ENCODE assay signal across 8 cellular contexts in genomic region chr1:145996433-145997155, GRCh38. TPM values are rescaled to one million over a fixed set of nuclear protein-coding genes. Genes with fewer than 3 reads are reported as not detected.
DNase-seq lines count a peak whose midpoint lies in the region; ATAC-seq and FAIRE-seq lines count a peak whose summit lies in the region.

A gene with protein sequence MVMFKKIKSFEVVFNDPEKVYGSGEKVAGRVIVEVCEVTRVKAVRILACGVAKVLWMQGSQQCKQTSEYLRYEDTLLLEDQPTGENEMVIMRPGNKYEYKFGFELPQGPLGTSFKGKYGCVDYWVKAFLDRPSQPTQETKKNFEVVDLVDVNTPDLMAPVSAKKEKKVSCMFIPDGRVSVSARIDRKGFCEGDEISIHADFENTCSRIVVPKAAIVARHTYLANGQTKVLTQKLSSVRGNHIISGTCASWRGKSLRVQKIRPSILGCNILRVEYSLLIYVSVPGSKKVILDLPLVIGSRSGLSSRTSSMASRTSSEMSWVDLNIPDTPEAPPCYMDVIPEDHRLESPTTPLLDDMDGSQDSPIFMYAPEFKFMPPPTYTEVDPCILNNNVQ (minus strand): TSS chr1:145996579. CDS start chr1:145996266, 313 bp downstream.

- no peaks in the 10 kb centered on the region for H3K9me3 ChIP-seq in small intestine (ENCODE audit: control insufficient read depth, low read depth)

- peak; percentile 99 for DNase-seq in AG08396 (ENCODE audit: low spot score)
- DNase-seq in NCI-H446 (lab: John Stamatoyannopoulos, UW): peak; percentile 95 to 98
- DNase-seq in activated CD4-positive, CD25-positive, alpha-beta regulatory T cell (lab: John Stamatoyannopoulos, UW): peak; percentile 75 to 86 (median 79)
- DNase-seq in caudate nucleus (lab: John Stamatoyannopoulos, UW): peak; percentile 82 to 100 (median 98)
- peak; percentile 100 for DNase-seq in iPS-NIHi7 (ENCODE audit: extremely low spot score)
- DNase-seq in small intestine: peak; percentile 99

- ATAC-seq in GM19023 (IDR thresholded peaks at IDR 0.05; ENCODE audit: unreplicated experiment) (peak; percentile 94), HG03342 (IDR thresholded peaks at IDR 0.05; ENCODE audit: unreplicated experiment) (peak; percentile 88)

- H3K27ac ChIP-seq in caudate nucleus (ENCODE audit: low read depth, low read length): peak within 1 kb of the TSS; percentile 96
- H3K27ac ChIP-seq in small intestine (ENCODE audit: low read depth in 1 of 2, low read length in 1 of 2): peak within 1 kb of the TSS; percentile 95

- H3K36me3 ChIP-seq in small intestine (ENCODE audit: control insufficient read depth in 2 of 2, insufficient read depth in 2 of 2, low read length in 2 of 2): peaks cover 15 to 20% of the 10 kb centered on the region in 2 donors

- no peaks in the 10 kb centered on the region for H3K27me3 ChIP-seq in small intestine (ENCODE audit: control insufficient read depth in 2 of 2, insufficient read depth in 2 of 2, low read length in 2 of 2)

- WGBS in small intestine, 3 donors: 0% methylated on average over 32 of the region's 32 CpGs

- peaks cover 8 to 16% of the 10 kb centered on the region in 2 donors for H3K4me1 ChIP-seq in small intestine (ENCODE audit: control insufficient read depth in 2 of 2, insufficient read depth in 1 of 2, low read depth in 1 of 2, low read length in 1 of 2)

- H3K4me3 ChIP-seq in small intestine (ENCODE audit: low read depth in 1 of 2, low read length in 2 of 2): peak within 1 kb of the TSS; percentile 83 to 100

- FAIRE-seq in small intestine (lab: Jason Lieb, UNC): no peak

RNA-seq across cellular contexts. Expression of the gene that starts here (rescaled TPM):
- polyA plus RNA-seq in small intestine: 100 to 1,000 TPM in 2 of 3 donors, 10 to 100 TPM in 1; 85.4 to 362 (median 170) TPM

Comparison
In these comparisons a context has a peak if more than half of its experiments do, and no peak if none do; other contexts are left out.
1. Peak in every context shown above with its lines: DNase-seq, ATAC-seq, H3K4me3 ChIP-seq and H3K27ac ChIP-seq.